Comparison of ENCODE assay signal across 7 cellular contexts in the genomic region with DNA sequence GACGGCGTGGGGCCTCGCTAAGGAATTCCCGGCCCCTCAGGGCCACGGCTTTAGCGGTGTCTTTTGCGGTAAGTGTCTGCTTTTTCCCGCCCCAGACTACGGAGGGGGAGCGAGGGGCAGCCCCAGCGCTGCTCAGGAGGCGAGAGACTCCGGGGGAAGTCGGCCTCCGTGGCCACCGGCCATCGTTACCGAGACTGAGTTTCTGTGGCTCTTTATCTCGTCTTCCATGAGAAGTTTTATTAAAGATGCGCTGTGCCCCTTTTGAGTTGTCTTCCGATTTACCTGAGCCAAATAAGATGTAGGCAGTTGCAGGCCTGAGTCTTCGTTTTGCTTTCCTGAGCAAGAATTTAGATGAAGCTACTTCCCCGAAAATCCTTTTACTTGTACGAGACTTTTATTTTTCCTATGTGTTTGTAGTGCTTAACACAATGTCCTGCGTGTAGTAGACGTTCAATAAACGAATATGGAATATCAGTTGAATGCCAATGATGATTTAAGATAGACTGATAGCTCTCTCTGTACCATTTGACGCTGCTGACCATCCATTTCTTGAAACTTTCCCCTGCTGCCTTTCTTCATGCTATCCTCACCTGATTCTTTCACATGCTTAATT. TPM values are rescaled to one million over a fixed set of nuclear protein-coding genes. Genes with fewer than 3 reads are reported as not detected.
DNase-seq lines count a peak whose midpoint lies in the region; ATAC-seq and TF ChIP-seq lines count a peak whose summit lies in the region.

No MANE protein-coding gene starts in this region.

- intact Hi-C loops in left colon (cut with DNase I, micrococcal nuclease), result no loop called here
- intact Hi-C loops in transverse colon (cut with DNase I; ENCODE audit: low total_unique reads), result loop anchor here (10.0 kb wide), 1 partner anchor 108 kb away; the partner anchor contains the start of gene BAZ1A

- peak overlapping the region; percentile 48 to 86 (median 66) for H3K4me3 ChIP-seq in transverse colon

- TF ChIP-seq POLR2A in transverse colon (IDR thresholded peaks at IDR 0.05), result no peak

- no peaks in the 10 kb centered on the region for H3K36me3 ChIP-seq in transverse colon

- no peaks in the 10 kb centered on the region for H3K27me3 Mint-ChIP-seq in activated naive CD8-positive, alpha-beta T cell treated with anti-CD3 and anti-CD28 coated beads, Interleukin-2, amount 50 U/mL, for 24 hours

- H3K4me1 Mint-ChIP-seq in activated naive CD8-positive, alpha-beta T cell treated with anti-CD3 and anti-CD28 coated beads, Interleukin-2, amount 50 U/mL, for 24 hours, result peaks cover 15% of the 10 kb centered on the region

- no peak for TF ChIP-seq EP300 in transverse colon (IDR thresholded peaks at IDR 0.05; ENCODE audit: low read depth)

- H3K36me3 Mint-ChIP-seq in activated naive CD8-positive, alpha-beta T cell treated with anti-CD3 and anti-CD28 coated beads, Interleukin-2, amount 50 U/mL, for 24 hours (ENCODE audit: low read depth), result peaks cover 10% of the 10 kb centered on the region

- no peak overlapping the region for H3K27ac Mint-ChIP-seq in activated naive CD8-positive, alpha-beta T cell treated with anti-CD3 and anti-CD28 coated beads, Interleukin-2, amount 50 U/mL, for 24 hours

- H3K27ac ChIP-seq in transverse colon, result peak overlapping the region; percentile 88 to 99 (median 94)

- no peaks in the 10 kb centered on the region for H3K27me3 ChIP-seq in transverse colon

- ATAC-seq in GM19372 (IDR thresholded peaks at IDR 0.05; ENCODE audit: low read depth, unreplicated experiment), result peak; percentile 18
- ATAC-seq in HG03066 (IDR thresholded peaks at IDR 0.05; ENCODE audit: low read depth, unreplicated experiment), result peak; percentile 18
- peak; percentile 34 for ATAC-seq in activated naive CD8-positive, alpha-beta T cell treated with anti-CD3 and anti-CD28 coated beads, Interleukin-2, amount 50 U/mL, for 24 hours
- peak; percentile 19 for ATAC-seq in left colon

- no peak for TF ChIP-seq CTCF in transverse colon (IDR thresholded peaks at IDR 0.05)

- no peaks in the 10 kb centered on the region for H3K9me3 Mint-ChIP-seq in activated naive CD8-positive, alpha-beta T cell treated with anti-CD3 and anti-CD28 coated beads, Interleukin-2, amount 50 U/mL, for 24 hours

- H3K9me3 ChIP-seq in transverse colon, result no peaks in the 10 kb centered on the region

- 0% methylated on average over 9 to 28 of the region's 28 CpGs for WGBS in transverse colon (ENCODE audit: low coverage in 1 of 2), 2 donors

- H3K4me1 ChIP-seq in transverse colon, result peaks cover 5 to 43% (median 25%) of the 10 kb centered on the region in 4 donors

- no peak for DNase-seq in activated naive CD8-positive, alpha-beta T cell treated with anti-CD3 and anti-CD28 coated beads, Interleukin-2, amount 50 U/mL, for 24 hours
- DNase-seq in left colon (no peak), transverse colon (no peak), foreskin melanocyte (no peak), putamen (ENCODE audit: low spot score) (no peak)

- H3K4me3 Mint-ChIP-seq in activated naive CD8-positive, alpha-beta T cell treated with anti-CD3 and anti-CD28 coated beads, Interleukin-2, amount 50 U/mL, for 24 hours, result no peak overlapping the region

- in situ Hi-C loops in transverse colon (cut with MboI; ENCODE audit: low pct_ligation_motif_present in 1 of 4, low pct_unique_long_range_greater_than_20kb in 1 of 4, low sequenced_read_pairs in 3 of 4), result loop anchor here in 1 of 4 donors (10.0 kb wide), 1 partner anchor 108 kb away; the partner anchor contains the start of gene BAZ1A

RNA-seq across cellular contexts. Expression of gene SRP54, which starts 0.5 kb away (rescaled TPM):
- total RNA-seq in left colon, result 10 to 100 TPM; 38.3 to 43.4 TPM
- 10 to 100 TPM; 14.7 to 63.4 (median 35.2) TPM for total RNA-seq in transverse colon
